12 cellular contexts compared by ENCODE assay signal in genomic region chr3:123089611-123090301, GRCh38. TPM values are rescaled to one million over a fixed set of nuclear protein-coding genes. Genes with fewer than 3 reads are reported as not detected.
DNase-seq lines count a peak whose midpoint lies in the region; ATAC-seq and TF ChIP-seq lines count a peak whose summit lies in the region.
"Had no signal": no experiment of that assay in that cellular context is flagged by ENCODE, and none has a peak within 500 bp of the region (broad histone marks: within the 10 kb centered on the region; RNA-seq: fewer than 3 reads in every experiment).

No MANE protein-coding gene starts in this region.

- no peaks in the 10 kb centered on the region for H3K27me3 ChIP-seq in sigmoid colon

- H3K4me1 Mint-ChIP-seq in chondrocyte (ENCODE audit: low read depth) = peaks cover 74% of the 10 kb centered on the region
- peaks cover 9 to 19% of the 10 kb centered on the region in 2 donors for H3K4me1 Mint-ChIP-seq in stimulated activated naive B cell treated with anti-CD40 and anti-IgM and Interleukin-4, amounts not matched to agents 10 μg/mL and 1 μg/mL and 100 μg/mL, for 72 hours

- in situ Hi-C loops in G401 (cut with HindIII; ENCODE audit: low sequenced_read_pairs) = no loop called here

- peaks cover 0 to 9% (median 1%) of the 10 kb centered on the region in 4 donors for H3K36me3 ChIP-seq in sigmoid colon

- peaks cover 21% of the 10 kb centered on the region for H3K36me3 Mint-ChIP-seq in chondrocyte (ENCODE audit: low read depth)
- H3K36me3 Mint-ChIP-seq in stimulated activated naive B cell treated with anti-CD40 and anti-IgM and Interleukin-4, amounts not matched to agents 10 μg/mL and 1 μg/mL and 100 μg/mL, for 72 hours = peaks cover 44 to 55% of the 10 kb centered on the region in 2 donors

- peaks cover 0 to 49% (median 42%) of the 10 kb centered on the region in 4 donors for H3K4me1 ChIP-seq in sigmoid colon

- WGBS in sigmoid colon, 2 donors = 78 to 86% methylated on average over 12 of the region's 12 CpGs

- H3K9me3 Mint-ChIP-seq in chondrocyte (ENCODE audit: low read depth) = no peaks in the 10 kb centered on the region
- H3K9me3 Mint-ChIP-seq in stimulated activated naive B cell treated with anti-CD40 and anti-IgM and Interleukin-4, amounts not matched to agents 10 μg/mL and 1 μg/mL and 100 μg/mL, for 72 hours = no peaks in the 10 kb centered on the region
- H3K9me3 Mint-ChIP-seq: activated naive CD8-positive, alpha-beta T cell treated with anti-CD3 and anti-CD28 coated beads, Interleukin-2, amount 10 ng/mL, durations not matched to agents 7 days and 5 days had no signal

- peak; percentile 93 for DNase-seq in G401 (ENCODE audit: low spot score)
- no peak for DNase-seq in chondrocyte (ENCODE audit: low spot score)
- DNase-seq in left lobe of liver (ENCODE audit: low spot score) = peak; percentile 98
- DNase-seq in sigmoid colon = peak; percentile 86
- DNase-seq in NCI-H2081 treated with DMSO at 0.1 percent for 48 hours (lab: John Stamatoyannopoulos, UW) = no peak
- no peak for DNase-seq in NCI-H2107 treated with DMSO at 0.1 percent for 48 hours (lab: John Stamatoyannopoulos, UW; ENCODE audit: unreplicated experiment)
- no peak for DNase-seq in stimulated activated naive B cell treated with anti-CD40 and anti-IgM and Interleukin-4, amounts not matched to agents 10 μg/mL and 1 μg/mL and 100 μg/mL, for 72 hours
- DNase-seq in activated CD4-positive, alpha-beta T cell treated with anti-CD3 and anti-CD28 coated beads for 1 hour = no peak
- DNase-seq: activated CD4-positive, alpha-beta T cell treated with anti-CD3 and anti-CD28 coated beads, Interleukin-2, amount 50 U/mL, for 4 hours; activated naive CD8-positive, alpha-beta T cell treated with anti-CD3 and anti-CD28 coated beads, Interleukin-2, amount 10 ng/mL, durations not matched to agents 7 days and 5 days; stimulated activated naive CD4-positive, alpha-beta T cell treated with Interleukin-2 at 50 U/mL for 16 hours had no signal

- H3K9me3 ChIP-seq in sigmoid colon = no peaks in the 10 kb centered on the region

- no peaks in the 10 kb centered on the region for H3K27me3 Mint-ChIP-seq in chondrocyte (ENCODE audit: low read depth)
- H3K27me3 Mint-ChIP-seq in stimulated activated naive B cell treated with anti-CD40 and anti-IgM and Interleukin-4, amounts not matched to agents 10 μg/mL and 1 μg/mL and 100 μg/mL, for 72 hours = no peaks in the 10 kb centered on the region
- H3K27me3 Mint-ChIP-seq: activated naive CD8-positive, alpha-beta T cell treated with anti-CD3 and anti-CD28 coated beads, Interleukin-2, amount 10 ng/mL, durations not matched to agents 7 days and 5 days; IgD-negative memory B cell had no signal

- ATAC-seq in left lobe of liver = peak; percentile 79
- ATAC-seq in stimulated activated naive B cell treated with anti-CD40 and anti-IgM and Interleukin-4, amounts not matched to agents 10 μg/mL and 1 μg/mL and 100 μg/mL, for 72 hours (replicated peaks) = no peak

- peak overlapping the region; percentile 73 to 86 (median 84) for H3K27ac ChIP-seq in sigmoid colon

- no peak for TF ChIP-seq CTCF in chondrocyte (IDR thresholded peaks at IDR 0.05)
- no peak for TF ChIP-seq CTCF in sigmoid colon (IDR thresholded peaks at IDR 0.05)

- no peak for TF ChIP-seq EP300 in sigmoid colon (IDR thresholded peaks at IDR 0.05)

- no peak for TF ChIP-seq POLR2A in sigmoid colon (IDR thresholded peaks at IDR 0.05)

- peak overlapping the region; percentile 65 for H3K27ac Mint-ChIP-seq in chondrocyte (ENCODE audit: unreplicated experiment)
- H3K27ac Mint-ChIP-seq in stimulated activated naive B cell treated with anti-CD40 and anti-IgM and Interleukin-4, amounts not matched to agents 10 μg/mL and 1 μg/mL and 100 μg/mL, for 72 hours = no peak overlapping the region
- H3K27ac Mint-ChIP-seq: activated naive CD8-positive, alpha-beta T cell treated with anti-CD3 and anti-CD28 coated beads, Interleukin-2, amount 10 ng/mL, durations not matched to agents 7 days and 5 days; IgD-negative memory B cell had no signal

- no peak overlapping the region for H3K4me3 Mint-ChIP-seq in chondrocyte (ENCODE audit: unreplicated experiment)
- H3K4me3 Mint-ChIP-seq in stimulated activated naive B cell treated with anti-CD40 and anti-IgM and Interleukin-4, amounts not matched to agents 10 μg/mL and 1 μg/mL and 100 μg/mL, for 72 hours = no peak overlapping the region
- H3K4me3 Mint-ChIP-seq: IgD-negative memory B cell had no signal

- intact Hi-C loops in sigmoid colon (cut with DNase I) = no loop called here

- H3K4me3 ChIP-seq in sigmoid colon = no peak overlapping the region

RNA-seq across cellular contexts. Expression of gene PDIA5, which starts 22.9 kb away (rescaled TPM):
- total RNA-seq in G401 (2014; rRNA removed; shearing (Covaris generic)) = 26.0 and 26.4 TPM in 2 replicates
- total RNA-seq in chondrocyte (82.7 to 129 TPM (median 128 TPM) in 3 replicates), left lobe of liver (55.0 TPM), sigmoid colon (10 to 100 TPM; 13.8 to 15.1 (median 14.2) TPM)
- 10 to 100 TPM in 2 of 3 donors, 1 to 10 TPM in 1; 4.2 to 23.0 (median 10.8) TPM for polyA plus RNA-seq in sigmoid colon

Comparison
In these comparisons a context has a peak if more than half of its experiments do, and no peak if none do; other contexts are left out.
1. DNase-seq: peak in G401 (single experiment), left lobe of liver (single experiment) and sigmoid colon (single experiment); none in chondrocyte (single experiment), NCI-H2081 treated with DMSO at 0.1 percent for 48 hours (single experiment), NCI-H2107 treated with DMSO at 0.1 percent for 48 hours (single experiment), stimulated activated naive B cell treated with anti-CD40 and anti-IgM and Interleukin-4, amounts not matched to agents 10 μg/mL and 1 μg/mL and 100 μg/mL, for 72 hours (single experiment) and activated CD4-positive, alpha-beta T cell treated with anti-CD3 and anti-CD28 coated beads for 1 hour (single experiment).